16 cellular contexts compared by ENCODE assay signal in genomic region chr11:15692739-15693138, GRCh38.
DNase-seq lines count a peak whose midpoint lies in the region; ATAC-seq and FAIRE-seq lines count a peak whose summit lies in the region.
"Had no signal": no experiment of that assay in that cellular context is flagged by ENCODE, and none has a peak within 500 bp of the region (broad histone marks: within the 10 kb centered on the region; RNA-seq: fewer than 3 reads in every experiment).

No MANE protein-coding gene starts in this region.

- H3K27me3 ChIP-seq in small intestine (ENCODE audit: control insufficient read depth in 2 of 2, insufficient read depth in 2 of 2, low read length in 2 of 2) = no peaks in the 10 kb centered on the region
- H3K27me3 ChIP-seq: tibial artery had no signal

- H3K4me3 ChIP-seq in small intestine (ENCODE audit: low read depth in 1 of 2, low read length in 2 of 2) = no peak overlapping the region
- H3K4me3 ChIP-seq: tibial artery had no signal

- POLR2A ChIA-PET in activated CD4-positive, alpha-beta T cell treated with anti-CD3 and anti-CD28 coated beads, Interleukin-2, amount 10 ng/mL, durations not matched to agents 7 days and 5 days (lab: Charles Lee) = no interaction called here

- peaks cover 0 to 9% of the 10 kb centered on the region in 2 donors for H3K9me3 Mint-ChIP-seq in stimulated activated naive CD8-positive, alpha-beta T cell treated with anti-CD3 and anti-CD28 coated beads, Interleukin-15, amount 100 ng/mL, for 72 hours
- H3K9me3 Mint-ChIP-seq in activated CD4-positive, alpha-beta T cell treated with anti-CD3 and anti-CD28 coated beads, Interleukin-2, amount 10 ng/mL, durations not matched to agents 7 days and 5 days = no peaks in the 10 kb centered on the region

- H3K4me1 ChIP-seq in small intestine (ENCODE audit: control insufficient read depth in 2 of 2, insufficient read depth in 1 of 2, low read depth in 1 of 2, low read length in 1 of 2) = peaks cover 0 to 2% of the 10 kb centered on the region in 2 donors

- H3K27ac Mint-ChIP-seq in stimulated activated naive CD8-positive, alpha-beta T cell treated with anti-CD3 and anti-CD28 coated beads, Interleukin-15, amount 100 ng/mL, for 72 hours = no peak overlapping the region
- no peak overlapping the region for H3K27ac Mint-ChIP-seq in activated CD4-positive, alpha-beta T cell treated with anti-CD3 and anti-CD28 coated beads, Interleukin-2, amount 10 ng/mL, durations not matched to agents 7 days and 5 days
- H3K27ac Mint-ChIP-seq: CD4-positive, alpha-beta memory T cell had no signal

- WGBS in small intestine, 3 donors = 82 to 88% (median 83%) methylated on average over 3 of the region's 3 CpGs

- no peaks in the 10 kb centered on the region for H3K4me1 Mint-ChIP-seq in stimulated activated naive CD8-positive, alpha-beta T cell treated with anti-CD3 and anti-CD28 coated beads, Interleukin-15, amount 100 ng/mL, for 72 hours
- no peaks in the 10 kb centered on the region for H3K4me1 Mint-ChIP-seq in activated CD4-positive, alpha-beta T cell treated with anti-CD3 and anti-CD28 coated beads, Interleukin-2, amount 10 ng/mL, durations not matched to agents 7 days and 5 days
- H3K4me1 Mint-ChIP-seq: CD4-positive, alpha-beta memory T cell had no signal

- CTCF ChIA-PET in activated CD4-positive, alpha-beta T cell treated with anti-CD3 and anti-CD28 coated beads, Interleukin-2, amount 10 ng/mL, durations not matched to agents 7 days and 5 days (lab: Charles Lee) = no interaction called here

- no peak overlapping the region for H3K4me3 Mint-ChIP-seq in stimulated activated naive CD8-positive, alpha-beta T cell treated with anti-CD3 and anti-CD28 coated beads, Interleukin-15, amount 100 ng/mL, for 72 hours
- H3K4me3 Mint-ChIP-seq in activated CD4-positive, alpha-beta T cell treated with anti-CD3 and anti-CD28 coated beads, Interleukin-2, amount 10 ng/mL, durations not matched to agents 7 days and 5 days = no peak overlapping the region
- H3K4me3 Mint-ChIP-seq: activated T-cell treated with anti-CD3 and anti-CD28 coated beads, Interleukin-2, amount 50 U/mL, for 4 hours; CD4-positive, alpha-beta memory T cell had no signal

- H3K27me3 Mint-ChIP-seq in stimulated activated naive CD8-positive, alpha-beta T cell treated with anti-CD3 and anti-CD28 coated beads, Interleukin-15, amount 100 ng/mL, for 72 hours = no peaks in the 10 kb centered on the region
- H3K27me3 Mint-ChIP-seq in activated CD4-positive, alpha-beta T cell treated with anti-CD3 and anti-CD28 coated beads, Interleukin-2, amount 10 ng/mL, durations not matched to agents 7 days and 5 days = no peaks in the 10 kb centered on the region

- H3K36me3 ChIP-seq in small intestine (ENCODE audit: control insufficient read depth in 2 of 2, insufficient read depth in 2 of 2, low read length in 2 of 2) = no peaks in the 10 kb centered on the region
- H3K36me3 ChIP-seq: tibial artery had no signal

- DNase-seq in stimulated activated naive CD8-positive, alpha-beta T cell treated with anti-CD3 and anti-CD28 coated beads, Interleukin-15, amount 100 ng/mL, for 72 hours = no peak
- no peak for DNase-seq in stimulated activated naive CD8-positive, alpha-beta T cell treated with anti-CD3 and anti-CD28 coated beads, Interleukin-15, Interleukin-2, amounts not matched to agents 100 U/mL and 50 U/mL, for 24 hours
- DNase-seq in astrocyte of the hippocampus (ENCODE audit: low read depth, low spot score) (peak; percentile 33), small intestine (no peak), AML-193 (lab: John Stamatoyannopoulos, UW) (no peak), caudate nucleus (lab: John Stamatoyannopoulos, UW) (no peak)
- DNase-seq in activated CD4-positive, alpha-beta T cell treated with anti-CD3 and anti-CD28 coated beads, Interleukin-2, amount 10 ng/mL, durations not matched to agents 7 days and 5 days = no peak
- DNase-seq: activated T-cell treated with anti-CD3 and anti-CD28 coated beads, Interleukin-2, amount 50 U/mL, for 4 hours; CD4-positive, alpha-beta memory T cell; foreskin melanocyte; Kasumi-1; NCI-H2107; tibial artery had no signal

- no peaks in the 10 kb centered on the region for H3K36me3 Mint-ChIP-seq in activated CD4-positive, alpha-beta T cell treated with anti-CD3 and anti-CD28 coated beads, Interleukin-2, amount 10 ng/mL, durations not matched to agents 7 days and 5 days (ENCODE audit: low read depth)
- H3K36me3 Mint-ChIP-seq: CD4-positive, alpha-beta memory T cell had no signal

- peak; percentile 40 for ATAC-seq in stimulated activated naive CD8-positive, alpha-beta T cell treated with anti-CD3 and anti-CD28 coated beads, Interleukin-15, amount 100 ng/mL, for 72 hours
- ATAC-seq in stimulated activated naive CD8-positive, alpha-beta T cell treated with anti-CD3 and anti-CD28 coated beads, Interleukin-15, Interleukin-2, amounts not matched to agents 100 U/mL and 50 U/mL, for 24 hours = no peak
- ATAC-seq in HG03521 (IDR thresholded peaks at IDR 0.05; ENCODE audit: unreplicated experiment) = peak; percentile 74

- H3K9me3 ChIP-seq in small intestine (ENCODE audit: control insufficient read depth, low read depth) = no peaks in the 10 kb centered on the region
- H3K9me3 ChIP-seq: tibial artery had no signal

- FAIRE-seq in small intestine (lab: Jason Lieb, UNC) = no peak
- FAIRE-seq: A204.1, H1 had no signal

- H3K27ac ChIP-seq in small intestine (ENCODE audit: low read depth in 1 of 2, low read length in 1 of 2) (no peak overlapping the region), caudate nucleus (ENCODE audit: low read depth, low read length) (no peak overlapping the region)
- H3K27ac ChIP-seq: tibial artery had no signal
